In the genomic region with DNA sequence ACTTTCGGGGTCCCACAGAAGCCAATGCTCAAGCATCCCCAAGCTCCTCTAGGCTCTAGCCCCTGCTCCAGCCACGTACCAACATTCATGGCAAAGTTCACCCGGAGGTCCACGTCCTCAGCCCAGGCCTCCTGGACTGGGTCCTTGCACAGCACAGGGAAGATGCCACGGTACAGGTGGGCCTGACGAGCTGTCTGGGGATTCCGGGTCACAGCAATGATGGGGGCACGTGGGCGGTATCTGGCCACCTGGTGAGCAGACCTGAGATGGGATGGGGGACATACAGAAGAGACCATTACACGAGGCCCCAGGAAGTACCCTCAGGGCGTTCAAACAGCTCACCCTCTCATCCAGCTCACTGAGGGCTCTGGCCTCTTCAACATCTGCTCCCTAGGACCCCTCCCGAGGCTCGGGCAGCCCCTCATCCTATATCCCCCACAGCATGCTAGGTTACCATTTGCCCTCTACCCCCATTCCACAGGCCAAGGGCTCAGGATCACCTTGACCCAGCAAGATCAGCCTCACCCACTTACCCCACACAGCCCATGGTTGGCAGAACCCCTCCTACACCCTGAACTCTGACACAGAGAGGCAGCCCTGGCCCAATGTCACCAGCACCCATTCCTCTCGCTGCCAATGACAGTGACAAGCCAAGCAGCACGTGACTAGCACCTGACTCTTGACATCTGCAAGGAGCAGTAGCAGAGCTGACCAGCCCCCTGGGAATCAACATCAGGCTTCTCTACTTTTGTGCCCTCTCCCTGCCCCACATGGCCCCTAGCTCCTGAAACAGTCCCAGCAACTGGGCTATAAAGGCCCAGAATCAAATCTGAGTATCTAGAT, we compare ENCODE assay signal across 10 cellular contexts. TPM values are rescaled to one million over a fixed set of nuclear protein-coding genes. Genes with fewer than 3 reads are reported as not detected.
DNase-seq lines count a peak whose midpoint lies in the region; ATAC-seq, FAIRE-seq and TF ChIP-seq lines count a peak whose summit lies in the region.
"Had no signal": no experiment of that assay in that cellular context is flagged by ENCODE, and none has a peak within 500 bp of the region (broad histone marks: within the 10 kb centered on the region; RNA-seq: fewer than 3 reads in every experiment).

No MANE protein-coding gene starts in this region.

- peaks cover 9% of the 10 kb centered on the region for H3K36me3 Mint-ChIP-seq in activated naive CD4-positive, alpha-beta T cell treated with anti-CD3 and anti-CD28 coated beads, Interleukin-2, amount 50 U/mL, for 24 hours

- H3K27ac Mint-ChIP-seq in activated naive CD4-positive, alpha-beta T cell treated with anti-CD3 and anti-CD28 coated beads, Interleukin-2, amount 50 U/mL, for 24 hours = peak overlapping the region; percentile 46
- H3K27ac Mint-ChIP-seq: progenitor cell of endocrine pancreas had no signal

- H3K9me3 ChIP-seq in right atrium auricular region = no peaks in the 10 kb centered on the region
- no peaks in the 10 kb centered on the region for H3K9me3 ChIP-seq in subcutaneous abdominal adipose tissue (ENCODE audit: control insufficient read depth in 5 of 5, low read length in 5 of 5)

- H3K27me3 ChIP-seq in right atrium auricular region = no peaks in the 10 kb centered on the region
- H3K27me3 ChIP-seq in subcutaneous abdominal adipose tissue (ENCODE audit: control insufficient read depth in 5 of 5, insufficient read depth in 4 of 5, low read length in 5 of 5) = peaks cover 10 to 21% (median 16%) of the 10 kb centered on the region in 5 donors

- H3K4me3 ChIP-seq in right atrium auricular region (no peak overlapping the region), subcutaneous abdominal adipose tissue (ENCODE audit: low read depth in 1 of 5, low read length in 5 of 5) (no peak overlapping the region)

- peaks cover 5% of the 10 kb centered on the region for H3K27me3 Mint-ChIP-seq in activated naive CD4-positive, alpha-beta T cell treated with anti-CD3 and anti-CD28 coated beads, Interleukin-2, amount 50 U/mL, for 24 hours

- H3K36me3 ChIP-seq in right atrium auricular region = peaks cover 68% of the 10 kb centered on the region
- peaks cover 8 to 72% (median 61%) of the 10 kb centered on the region in 5 donors for H3K36me3 ChIP-seq in subcutaneous abdominal adipose tissue (ENCODE audit: control insufficient read depth in 5 of 5, insufficient read depth in 5 of 5, low read length in 5 of 5)

- TF ChIP-seq CTCF in VCaP (conservative IDR thresholded peaks at IDR 0.05) (no peak), right atrium auricular region (IDR thresholded peaks at IDR 0.05) (no peak), D721Med (IDR thresholded peaks at IDR 0.05; ENCODE audit: insufficient read depth, missing control alignments) (no peak)

- TF ChIP-seq POLR2A in erythroblast (IDR thresholded peaks at IDR 0.05; ENCODE audit: low read length) = no peak

- no peak overlapping the region for H3K4me3 Mint-ChIP-seq in activated naive CD4-positive, alpha-beta T cell treated with anti-CD3 and anti-CD28 coated beads, Interleukin-2, amount 50 U/mL, for 24 hours

- H3K27ac ChIP-seq in VCaP = peak overlapping the region; percentile 42
- peak overlapping the region; percentile 74 to 81 for H3K27ac ChIP-seq in right atrium auricular region
- no peak overlapping the region for H3K27ac ChIP-seq in subcutaneous abdominal adipose tissue (ENCODE audit: low read depth, low read length)

- no peak for DNase-seq in activated naive CD4-positive, alpha-beta T cell treated with anti-CD3 and anti-CD28 coated beads, Interleukin-2, amount 50 U/mL, for 16 hours
- DNase-seq in right atrium auricular region (ENCODE audit: low spot score) = no peak
- DNase-seq in erythroblast (lab: John Stamatoyannopoulos, UW) = no peak
- DNase-seq in D721Med (ENCODE audit: insufficient read length, low spot score) = no peak

- no peak for ATAC-seq in GM21529 (IDR thresholded peaks at IDR 0.05; ENCODE audit: unreplicated experiment)

- peaks cover 10% of the 10 kb centered on the region for H3K4me1 Mint-ChIP-seq in activated naive CD4-positive, alpha-beta T cell treated with anti-CD3 and anti-CD28 coated beads, Interleukin-2, amount 50 U/mL, for 24 hours

- H3K9me3 Mint-ChIP-seq in activated naive CD4-positive, alpha-beta T cell treated with anti-CD3 and anti-CD28 coated beads, Interleukin-2, amount 50 U/mL, for 24 hours = no peaks in the 10 kb centered on the region

- no peak for FAIRE-seq in D721Med (lab: Jason Lieb, UNC)

- H3K4me1 ChIP-seq in right atrium auricular region = peaks cover 0 to 52% of the 10 kb centered on the region in 2 donors
- peaks cover 2 to 43% (median 18%) of the 10 kb centered on the region in 5 donors for H3K4me1 ChIP-seq in subcutaneous abdominal adipose tissue (ENCODE audit: control insufficient read depth in 5 of 5, insufficient read depth in 5 of 5, low read length in 5 of 5)

- H3K9ac ChIP-seq in subcutaneous abdominal adipose tissue (ENCODE audit: low read length in 5 of 5) = peak overlapping the region in 3 of 5 donors; percentile 2 to 57 (median 49)

RNA-seq across cellular contexts. Expression of a gene that starts 3.0 kb away (rescaled TPM):
- under 1 TPM in 1 of 2 donors, not detected in 1; 0.83 TPM for total RNA-seq in right atrium auricular region
- total RNA-seq: left lobe of liver had no signal

RNA-seq across cellular contexts. Expression of a gene that starts 30.4 kb away (rescaled TPM):
- 100 to 1,000 TPM; 538 to 934 TPM for total RNA-seq in right atrium auricular region
